12 cellular contexts compared by ENCODE assay signal in the genomic region with DNA sequence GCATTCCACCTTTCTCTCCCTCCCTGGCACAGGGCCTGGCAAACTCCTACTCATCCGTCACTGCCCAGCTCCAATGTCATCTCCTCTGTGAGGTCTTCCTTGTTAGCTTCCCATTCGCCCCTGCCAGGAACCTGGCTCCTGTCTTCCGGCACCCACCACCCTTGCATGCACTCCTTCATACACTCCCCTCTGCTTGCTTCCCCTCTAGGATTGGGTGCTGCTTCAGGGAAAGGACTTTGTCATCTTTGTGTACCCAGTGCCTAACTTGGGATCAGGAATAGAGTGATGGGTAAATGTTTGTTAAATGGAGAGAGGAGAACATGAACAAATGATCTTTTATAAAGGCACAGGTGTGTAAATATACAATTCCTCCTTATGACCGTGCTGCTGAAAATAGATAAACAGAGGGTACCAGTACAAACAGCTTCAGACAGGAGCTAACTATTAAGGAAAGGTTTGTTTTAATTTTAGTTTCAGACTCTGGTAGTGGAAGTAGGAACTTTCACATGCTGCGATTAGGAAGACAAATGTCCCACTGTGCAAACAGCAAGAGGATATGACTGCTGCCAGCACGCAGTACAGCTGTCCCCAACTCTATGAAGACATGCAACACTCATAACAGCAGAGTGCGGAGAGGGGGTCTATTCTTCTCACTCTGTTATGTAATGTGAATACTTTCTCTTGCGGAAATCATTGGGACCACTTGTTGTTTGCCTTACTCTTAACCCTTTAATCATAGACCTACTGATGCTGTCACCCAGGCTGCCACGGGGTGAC.
DNase-seq lines count a peak whose midpoint lies in the region; ATAC-seq lines count a peak whose summit lies in the region.
"Had no signal": no experiment of that assay in that cellular context is flagged by ENCODE, and none has a peak within 500 bp of the region (broad histone marks: within the 10 kb centered on the region; RNA-seq: fewer than 3 reads in every experiment).

No MANE protein-coding gene starts in this region.

- no peak for DNase-seq in activated CD4-positive, alpha-beta T cell treated with anti-CD3 and anti-CD28 coated beads, Interleukin-2, amount 10 ng/mL, durations not matched to agents 7 days and 5 days
- no peak for DNase-seq in activated CD4-positive, alpha-beta T cell treated with anti-CD3 and anti-CD28 coated beads, Interleukin-2, amount 50 U/mL, for 1 hour
- DNase-seq in NCI-H345 treated with DMSO at 0.1 percent for 48 hours (lab: John Stamatoyannopoulos, UW; ENCODE audit: unreplicated experiment) (peak; percentile 98), NCI-H2171 treated with DMSO at 0.1 percent for 48 hours (lab: John Stamatoyannopoulos, UW) (no peak)
- DNase-seq in effector memory CD8-positive, alpha-beta T cell = peak in 1 of 3 experiments; percentile 6
- no peak for DNase-seq in stimulated activated CD4-positive, alpha-beta T cell treated with anti-CD3 and anti-CD28 coated beads, Interleukin-4, amount 100 ng/mL, for 1 hour
- DNase-seq: naive B cell; stimulated activated CD4-positive, alpha-beta T cell treated with anti-CD3 and anti-CD28 coated beads, Interleukin-4, amount 100 ng/mL, for 4 hours; uterus had no signal

- POLR2A ChIA-PET in activated CD4-positive, alpha-beta T cell treated with anti-CD3 and anti-CD28 coated beads, Interleukin-2, amount 10 ng/mL, durations not matched to agents 7 days and 5 days (lab: Charles Lee) = no interaction called here

- H3K4me3 Mint-ChIP-seq in activated CD4-positive, alpha-beta T cell treated with anti-CD3 and anti-CD28 coated beads, Interleukin-2, amount 10 ng/mL, durations not matched to agents 7 days and 5 days = peak overlapping the region; percentile 24
- H3K4me3 Mint-ChIP-seq in effector memory CD8-positive, alpha-beta T cell = peak overlapping the region; percentile 24 to 57
- peak overlapping the region; percentile 0 for H3K4me3 Mint-ChIP-seq in stimulated activated naive CD8-positive, alpha-beta T cell treated with anti-CD3 and anti-CD28 coated beads, Interleukin-15, Interleukin-2, amounts not matched to agents 100 ng/mL and 50 ng/mL, for 24 hours

- H3K4me1 Mint-ChIP-seq in activated CD4-positive, alpha-beta T cell treated with anti-CD3 and anti-CD28 coated beads, Interleukin-2, amount 10 ng/mL, durations not matched to agents 7 days and 5 days = peaks cover 38% of the 10 kb centered on the region
- peaks cover 28 to 39% of the 10 kb centered on the region in 2 donors for H3K4me1 Mint-ChIP-seq in effector memory CD8-positive, alpha-beta T cell (ENCODE audit: low read depth in 2 of 2)
- peaks cover 18% of the 10 kb centered on the region for H3K4me1 Mint-ChIP-seq in stimulated activated naive CD8-positive, alpha-beta T cell treated with anti-CD3 and anti-CD28 coated beads, Interleukin-15, Interleukin-2, amounts not matched to agents 100 ng/mL and 50 ng/mL, for 24 hours (ENCODE audit: low read depth)

- H3K27ac Mint-ChIP-seq in activated CD4-positive, alpha-beta T cell treated with anti-CD3 and anti-CD28 coated beads, Interleukin-2, amount 10 ng/mL, durations not matched to agents 7 days and 5 days = peak overlapping the region; percentile 87
- H3K27ac Mint-ChIP-seq in effector memory CD8-positive, alpha-beta T cell = peak overlapping the region; percentile 49 to 93
- H3K27ac Mint-ChIP-seq in stimulated activated naive CD8-positive, alpha-beta T cell treated with anti-CD3 and anti-CD28 coated beads, Interleukin-15, Interleukin-2, amounts not matched to agents 100 ng/mL and 50 ng/mL, for 24 hours = peak overlapping the region; percentile 3

- ATAC-seq in effector memory CD8-positive, alpha-beta T cell (replicated peaks) = peak; percentile 62
- no peak for ATAC-seq in GM18867 (IDR thresholded peaks at IDR 0.05; ENCODE audit: unreplicated experiment)
- ATAC-seq: Panc1 had no signal

- no peaks in the 10 kb centered on the region for H3K27me3 Mint-ChIP-seq in activated CD4-positive, alpha-beta T cell treated with anti-CD3 and anti-CD28 coated beads, Interleukin-2, amount 10 ng/mL, durations not matched to agents 7 days and 5 days
- H3K27me3 Mint-ChIP-seq in effector memory CD8-positive, alpha-beta T cell = no peaks in the 10 kb centered on the region
- no peaks in the 10 kb centered on the region for H3K27me3 Mint-ChIP-seq in stimulated activated naive CD8-positive, alpha-beta T cell treated with anti-CD3 and anti-CD28 coated beads, Interleukin-15, Interleukin-2, amounts not matched to agents 100 ng/mL and 50 ng/mL, for 24 hours
- H3K27me3 Mint-ChIP-seq: naive B cell had no signal

- H3K36me3 Mint-ChIP-seq in activated CD4-positive, alpha-beta T cell treated with anti-CD3 and anti-CD28 coated beads, Interleukin-2, amount 10 ng/mL, durations not matched to agents 7 days and 5 days (ENCODE audit: low read depth) = no peaks in the 10 kb centered on the region
- H3K36me3 Mint-ChIP-seq in effector memory CD8-positive, alpha-beta T cell (ENCODE audit: insufficient read depth) = no peaks in the 10 kb centered on the region
- no peaks in the 10 kb centered on the region for H3K36me3 Mint-ChIP-seq in stimulated activated naive CD8-positive, alpha-beta T cell treated with anti-CD3 and anti-CD28 coated beads, Interleukin-15, Interleukin-2, amounts not matched to agents 100 ng/mL and 50 ng/mL, for 24 hours (ENCODE audit: low read depth)
- H3K36me3 Mint-ChIP-seq: naive B cell had no signal

- no peaks in the 10 kb centered on the region for H3K9me3 Mint-ChIP-seq in activated CD4-positive, alpha-beta T cell treated with anti-CD3 and anti-CD28 coated beads, Interleukin-2, amount 10 ng/mL, durations not matched to agents 7 days and 5 days
- no peaks in the 10 kb centered on the region for H3K9me3 Mint-ChIP-seq in effector memory CD8-positive, alpha-beta T cell
- no peaks in the 10 kb centered on the region for H3K9me3 Mint-ChIP-seq in stimulated activated naive CD8-positive, alpha-beta T cell treated with anti-CD3 and anti-CD28 coated beads, Interleukin-15, Interleukin-2, amounts not matched to agents 100 ng/mL and 50 ng/mL, for 24 hours
- H3K9me3 Mint-ChIP-seq: naive B cell had no signal

- CTCF ChIA-PET in activated CD4-positive, alpha-beta T cell treated with anti-CD3 and anti-CD28 coated beads, Interleukin-2, amount 10 ng/mL, durations not matched to agents 7 days and 5 days (lab: Charles Lee) = no interaction called here

Comparison
In these comparisons a context has a peak if more than half of its experiments do, and no peak if none do; other contexts are left out.
1. H3K27ac Mint-ChIP-seq: peak in every context shown above with its lines; median percentile 87 in activated CD4-positive, alpha-beta T cell treated with anti-CD3 and anti-CD28 coated beads, Interleukin-2, amount 10 ng/mL, durations not matched to agents 7 days and 5 days; 71 in effector memory CD8-positive, alpha-beta T cell; 3 in stimulated activated naive CD8-positive, alpha-beta T cell treated with anti-CD3 and anti-CD28 coated beads, Interleukin-15, Interleukin-2, amounts not matched to agents 100 ng/mL and 50 ng/mL, for 24 hours.